ENCODE assay signal across 1 cellular context in genomic region chr5:142981475-142981874, GRCh38.
TF ChIP-seq lines count a peak whose summit lies in the region.

No MANE protein-coding gene starts in this region.

TF ChIP-seq in HCT116, 20 proteins besides CTCF, POLR2A, EP300 and RAD21 (continued from another document):
- TF ChIP-seq TCF7L2 (IDR thresholded peaks at IDR 0.05; ENCODE audit: borderline replicate concordance, extremely low read depth, insufficient read depth, insufficient read length) (no peak), CBX3 (IDR thresholded peaks at IDR 0.05; ENCODE audit: low read depth) (no peak), JUND (IDR thresholded peaks at IDR 0.05) (no peak), REST (IDR thresholded peaks at IDR 0.05; ENCODE audit: low read depth) (no peak), YY1 (IDR thresholded peaks at IDR 0.05; ENCODE audit: extremely low read depth, insufficient replicate concordance, low read depth, low read length) (no peak), CEBPB (IDR thresholded peaks at IDR 0.05; ENCODE audit: low read depth) (no peak), SRF (IDR thresholded peaks at IDR 0.05; ENCODE audit: low read depth) (no peak), EZH2phosphoT487 (IDR thresholded peaks at IDR 0.05; ENCODE audit: borderline replicate concordance) (no peak), EZH2 (IDR thresholded peaks at IDR 0.05) (no peak)
